In the genomic region with DNA sequence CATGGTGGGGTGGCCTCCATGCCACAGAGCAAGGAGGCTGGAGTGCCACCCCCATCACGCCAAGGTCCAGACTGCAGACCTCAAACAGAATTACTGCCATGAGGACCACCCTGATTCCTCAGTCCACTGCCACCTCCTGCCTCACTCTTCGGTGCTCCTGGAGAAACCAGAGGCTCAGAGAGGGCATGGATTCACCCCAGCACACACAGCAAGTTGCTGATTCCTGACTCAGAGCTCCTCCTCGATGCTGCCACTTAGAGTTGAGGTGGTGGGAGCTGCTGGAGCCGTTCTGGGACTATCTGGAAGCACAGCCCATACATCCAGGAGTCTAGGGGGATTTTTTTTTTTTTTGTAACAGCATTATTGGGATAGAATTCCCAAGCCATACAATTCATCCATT, we compare ENCODE assay signal across 19 cellular contexts. TPM values are rescaled to one million over a fixed set of nuclear protein-coding genes. Genes with fewer than 3 reads are reported as not detected.
A peak's percentile ranks its signal among the peaks of the same experiment; 100 is the strongest.
DNase-seq lines count a peak whose midpoint lies in the region; ATAC-seq, FAIRE-seq and TF ChIP-seq lines count a peak whose summit lies in the region.
"Had no signal": no experiment of that assay in that cellular context is flagged by ENCODE, and none has a peak within 500 bp of the region (broad histone marks: within the 10 kb centered on the region; RNA-seq: fewer than 3 reads in every experiment).

No MANE protein-coding gene starts in this region.

- H2AFZ ChIP-seq in OCI-LY3 (ENCODE audit: low read depth, low read length): no peak overlapping the region
- H2AFZ ChIP-seq: GM23338 had no signal

- DNase-seq in A549 (ENCODE audit: low read depth in 1 of 2, low spot score in 1 of 2) (no peak), H7 (peak; percentile 21), fibroblast of villous mesenchyme (ENCODE audit: low read depth) (no peak), NCI-H146 treated with DMSO at 0.1 percent for 48 hours (lab: John Stamatoyannopoulos, UW; ENCODE audit: unreplicated experiment) (no peak), UCSD-AML1 (lab: John Stamatoyannopoulos, UW; ENCODE audit: unreplicated experiment) (no peak), Peyer's patch (no peak)
- no peak for DNase-seq in activated T-cell treated with anti-CD3 and anti-CD28 coated beads, Interleukin-2, amount 50 U/mL, for 1 hour
- DNase-seq: Calu3; CD4-positive, alpha-beta T cell; DMS79 treated with DMSO at 0.1 percent for 48 hours; GF-D8; NCI-H1092; NCI-H1694; NCI-H69; SIG-M5 had no signal

- H3K27ac ChIP-seq in A549 (no peak overlapping the region), OCI-LY3 (ENCODE audit: low read length) (no peak overlapping the region), Peyer's patch (no peak overlapping the region)

- H3K27me3 ChIP-seq in H7 (ENCODE audit: control insufficient read depth, insufficient read depth, low read length) (no peaks in the 10 kb centered on the region), OCI-LY3 (ENCODE audit: low read depth, low read length) (peaks cover 18% of the 10 kb centered on the region), Peyer's patch (no peaks in the 10 kb centered on the region)

- H3K9ac ChIP-seq in OCI-LY3 (ENCODE audit: low read length): no peak overlapping the region

- H3K9me3 ChIP-seq in A549: no peaks in the 10 kb centered on the region
- H3K9me3 ChIP-seq in OCI-LY3 (ENCODE audit: insufficient read depth, low read length): no peaks in the 10 kb centered on the region
- H3K9me3 ChIP-seq in Peyer's patch: no peaks in the 10 kb centered on the region

- 0 out of 3 replicates have a peak, but pooled peaks cover 4% of the 10 kb centered on the region for H3K4me1 ChIP-seq in A549
- H3K4me1 ChIP-seq in OCI-LY3 (ENCODE audit: low read length): no peaks in the 10 kb centered on the region
- H3K4me1 ChIP-seq in Peyer's patch: no peaks in the 10 kb centered on the region

- TF ChIP-seq RAD21 in A549 (conservative IDR thresholded peaks at IDR 0.05 in 1 of 2, IDR thresholded peaks at IDR 0.05 in 1 of 2): no peak

- H3K79me2 ChIP-seq in OCI-LY3 (ENCODE audit: low read length): no peaks in the 10 kb centered on the region

- ATAC-seq in A549: no peak; a peak in 1 of 6 replicates
- ATAC-seq: GM23338 had no signal

- TF ChIP-seq CTCF in A549 (IDR thresholded peaks at IDR 0.05) (no peak), OCI-LY3 (IDR thresholded peaks at IDR 0.05; ENCODE audit: low read depth, low read length) (no peak), fibroblast of villous mesenchyme (IDR thresholded peaks at IDR 0.05; ENCODE audit: insufficient read depth, low read depth, low read length) (no peak), Peyer's patch (IDR thresholded peaks at IDR 0.05) (no peak)

- CTCF ChIA-PET in A549 (lab: Yijun Ruan, JAX): interaction anchor here (1.0 to 2.3 kb wide), 4 partner anchors 48 to 621 kb away, joined by 3 to 6 read pairs (median 4); no protein-coding TSS in a partner anchor

- no peaks in the 10 kb centered on the region for H4K20me1 ChIP-seq in OCI-LY3 (ENCODE audit: insufficient read depth, low read length)

- TF ChIP-seq EP300 in A549 (IDR thresholded peaks at IDR 0.05): no peak

- peak overlapping the region; percentile 40; the same call in 2 of the 3 replicates for H3K4me2 ChIP-seq in A549
- peak overlapping the region; percentile 11; the same call in 1 of the 2 replicates for H3K4me2 ChIP-seq in OCI-LY3 (ENCODE audit: low read length)
- H3K4me2 ChIP-seq: GM23338 had no signal

- H3K36me3 ChIP-seq in H7 (replicated peaks; ENCODE audit: control insufficient read depth, insufficient read depth, low read length) (no peaks in the 10 kb centered on the region), OCI-LY3 (replicated peaks; ENCODE audit: low read depth, low read length) (no peaks in the 10 kb centered on the region), Peyer's patch (no peaks in the 10 kb centered on the region)

- WGBS in A549 (ENCODE audit: missing lambda C conversion rate): 42% methylated on average over 3 of the region's 4 CpGs

- FAIRE-seq in A549 (lab: Jason Lieb, UNC): no peak

- H3K4me3 ChIP-seq in A549: no peak overlapping the region
- H3K4me3 ChIP-seq in H7 (ENCODE audit: insufficient read depth, low read depth, low read length): no peak overlapping the region
- no peak overlapping the region for H3K4me3 ChIP-seq in OCI-LY3 (ENCODE audit: low read length)
- H3K4me3 ChIP-seq in fibroblast of villous mesenchyme (ENCODE audit: low read depth, low read length): peak overlapping the region; percentile 9
- no peak overlapping the region for H3K4me3 ChIP-seq in Peyer's patch
- H3K4me3 ChIP-seq: GM23338 had no signal

- TF ChIP-seq POLR2A in A549 (IDR thresholded peaks at IDR 0.05; ENCODE audit: low read length) (no peak), Peyer's patch (IDR thresholded peaks at IDR 0.05) (no peak)

- POLR2A ChIA-PET in A549 (lab: Yijun Ruan, JAX): interaction anchor here (0.7 kb wide), 1 partner anchor 265 kb away, joined by 3 read pairs; no protein-coding TSS in a partner anchor

TF ChIP-seq in A549, 52 proteins besides CTCF, POLR2A, EP300 and RAD21:
- TF ChIP-seq HMGXB4 (CRISPR knock-in tag; IDR thresholded peaks at IDR 0.05; ENCODE audit: borderline replicate concordance): no peak
- no peak for TF ChIP-seq HOXB13 (CRISPR knock-in tag; IDR thresholded peaks at IDR 0.05; ENCODE audit: low read depth)
- peak; percentile 66 for TF ChIP-seq ZFP36 (IDR thresholded peaks at IDR 0.05; ENCODE audit: borderline replicate concordance, partially characterized antibody)

RNA-seq across cellular contexts. Expression of gene MYL10, which starts 22.0 kb away (rescaled TPM):
- polyA plus RNA-seq in A549 (2011; rRNA removed) (not detected in 2 replicates), A549 (2017; fragmentation: RNase III; extraction: RNeasy Plus Mini Kit Qiagen cat#74134 plus additional on column Dnase treatment) (not detected in 3 replicates)
- polyA plus RNA-seq in A549 (2012; cell fraction: cytosol; rRNA removed): 0.11 TPM in 1 of 2 replicates, not detected in the other
- not detected in 2 replicates for polyA plus RNA-seq in A549 (2012; cell fraction: nucleus; rRNA removed)
- polyA minus RNA-seq in A549 (2011; rRNA and poly(A)+ RNA removed): not detected in 2 replicates
- total RNA-seq in H7 (2014; rRNA removed; shearing (Covaris generic)): not detected in 2 replicates
- total RNA-seq in fibroblast of villous mesenchyme (not detected in 2 replicates), Peyer's patch (not detected)
- total RNA-seq: A172; Calu3; CD4-positive, alpha-beta T cell; GM23338; RPMI7951 had no signal
